Comparison of ENCODE assay signal across 13 cellular contexts in the genomic region with DNA sequence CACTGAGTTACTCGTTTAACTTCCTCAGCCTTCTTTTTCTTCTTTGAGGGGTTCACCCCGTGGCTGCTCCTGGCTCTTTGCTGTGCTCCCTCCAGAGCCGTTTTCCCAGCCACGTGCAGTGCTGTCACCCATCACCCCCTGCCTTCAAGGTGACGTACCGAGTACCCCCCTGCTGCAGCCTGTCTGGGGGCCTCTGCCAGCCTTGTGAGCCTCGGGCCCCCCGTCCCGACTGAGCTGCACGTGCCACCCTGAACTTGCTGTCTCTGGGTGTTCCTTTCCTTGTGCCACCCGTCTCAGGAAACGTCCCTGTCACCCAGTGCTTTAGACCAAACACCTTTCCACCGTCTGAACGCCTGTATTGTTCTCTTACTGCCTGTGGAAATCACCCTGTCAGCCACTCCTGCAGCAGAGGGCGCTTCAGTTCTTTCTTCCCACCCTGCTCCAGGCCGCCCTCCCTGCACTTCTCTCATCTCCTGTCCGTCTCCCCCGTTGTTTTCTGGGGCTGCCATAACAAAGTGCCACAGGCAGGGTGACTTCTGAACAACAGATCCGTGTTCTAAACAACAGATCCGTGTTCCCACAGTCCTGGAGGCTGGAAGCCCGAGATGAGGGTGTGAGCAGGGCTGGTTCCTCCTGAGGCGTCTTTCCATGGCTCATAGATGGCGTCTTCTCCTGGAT. TPM values are rescaled to one million over a fixed set of nuclear protein-coding genes. Genes with fewer than 3 reads are reported as not detected.
DNase-seq lines count a peak whose midpoint lies in the region; ATAC-seq lines count a peak whose summit lies in the region.
"Had no signal": no experiment of that assay in that cellular context is flagged by ENCODE, and none has a peak within 500 bp of the region (broad histone marks: within the 10 kb centered on the region; RNA-seq: fewer than 3 reads in every experiment).

No MANE protein-coding gene starts in this region.

- no peaks in the 10 kb centered on the region for H3K9me3 ChIP-seq in CD4-positive, alpha-beta memory T cell (ENCODE audit: control insufficient read depth in 1 of 2, low read length in 2 of 2)
- H3K9me3 ChIP-seq: lower lobe of right lung, SJSA1 had no signal

- H3K27me3 Mint-ChIP-seq in CD4-positive, alpha-beta memory T cell = no peaks in the 10 kb centered on the region
- no peaks in the 10 kb centered on the region for H3K27me3 Mint-ChIP-seq in stimulated activated memory B cell treated with anti-CD40 and anti-IgM and Interleukin-4, amounts not matched to agents 10 μg/mL and 1 μg/mL and 100 μg/mL, for 72 hours
- H3K27me3 Mint-ChIP-seq: stimulated activated naive CD8-positive, alpha-beta T cell treated with anti-CD3 and anti-CD28 coated beads, Interleukin-15, amount 100 ng/mL, for 72 hours had no signal

- intact Hi-C loops in CD4-positive, alpha-beta memory T cell (cut with micrococcal nuclease) = no loop called here

- H3K27ac ChIP-seq in CD4-positive, alpha-beta memory T cell (ENCODE audit: low read depth, low read length) = no peak overlapping the region
- H3K27ac ChIP-seq: lower lobe of right lung, SJSA1 had no signal

- peaks cover 12 to 23% (median 15%) of the 10 kb centered on the region in 4 donors for H3K4me1 Mint-ChIP-seq in CD4-positive, alpha-beta memory T cell
- H3K4me1 Mint-ChIP-seq in stimulated activated memory B cell treated with anti-CD40 and anti-IgM and Interleukin-4, amounts not matched to agents 10 μg/mL and 1 μg/mL and 100 μg/mL, for 72 hours = peaks cover 13% of the 10 kb centered on the region

- ATAC-seq in stimulated activated memory B cell treated with anti-CD40 and anti-IgM and Interleukin-4, amounts not matched to agents 10 μg/mL and 1 μg/mL and 100 μg/mL, for 72 hours = no peak
- ATAC-seq: stimulated activated naive CD8-positive, alpha-beta T cell treated with anti-CD3 and anti-CD28 coated beads, Interleukin-15, amount 100 ng/mL, for 72 hours had no signal

- H3K36me3 ChIP-seq in CD4-positive, alpha-beta memory T cell (ENCODE audit: insufficient read depth, low read length) = peaks cover 41% of the 10 kb centered on the region

- peak overlapping the region in 4 of 7 donors; percentile 32 to 78 (median 56) for H3K27ac Mint-ChIP-seq in CD4-positive, alpha-beta memory T cell
- no peak overlapping the region for H3K27ac Mint-ChIP-seq in stimulated activated memory B cell treated with anti-CD40 and anti-IgM and Interleukin-4, amounts not matched to agents 10 μg/mL and 1 μg/mL and 100 μg/mL, for 72 hours

- no peak overlapping the region for H3K4me3 Mint-ChIP-seq in CD4-positive, alpha-beta memory T cell
- H3K4me3 Mint-ChIP-seq in stimulated activated memory B cell treated with anti-CD40 and anti-IgM and Interleukin-4, amounts not matched to agents 10 μg/mL and 1 μg/mL and 100 μg/mL, for 72 hours = no peak overlapping the region
- H3K4me3 Mint-ChIP-seq: stimulated activated naive CD8-positive, alpha-beta T cell treated with anti-CD3 and anti-CD28 coated beads, Interleukin-15, amount 100 ng/mL, for 72 hours had no signal

- no peak for DNase-seq in CD4-positive, alpha-beta memory T cell
- DNase-seq in ELF-1 (ENCODE audit: low read depth, low spot score) = peak; percentile 76
- peak; percentile 12 for DNase-seq in astrocyte of the hippocampus (ENCODE audit: low read depth, low spot score)
- peak; percentile 68 for DNase-seq in mesenteric fat pad (ENCODE audit: low spot score)
- no peak for DNase-seq in inferior parietal cortex (ENCODE audit: extremely low spot score)
- no peak for DNase-seq in GOT3 (lab: John Stamatoyannopoulos, UW)
- DNase-seq: COR-L47; hypothalamus; lower lobe of right lung; NCI-H2107; stimulated activated naive CD8-positive, alpha-beta T cell treated with anti-CD3 and anti-CD28 coated beads, Interleukin-15, amount 100 ng/mL, for 72 hours had no signal

- H3K36me3 Mint-ChIP-seq in CD4-positive, alpha-beta memory T cell = peaks cover 28 to 72% of the 10 kb centered on the region in 2 donors
- peaks cover 61% of the 10 kb centered on the region for H3K36me3 Mint-ChIP-seq in stimulated activated memory B cell treated with anti-CD40 and anti-IgM and Interleukin-4, amounts not matched to agents 10 μg/mL and 1 μg/mL and 100 μg/mL, for 72 hours

- POLR2A ChIA-PET in CD4-positive, alpha-beta memory T cell (lab: Charles Lee; ENCODE audit: partially characterized antibody) = no interaction called here

- CTCF ChIA-PET in CD4-positive, alpha-beta memory T cell (lab: Charles Lee; ENCODE audit: partially characterized antibody) = interaction anchor here (0.9 kb wide), 1 partner anchor 10 kb away, joined by 4 read pairs; no protein-coding TSS in a partner anchor

- no peaks in the 10 kb centered on the region for H3K9me3 Mint-ChIP-seq in CD4-positive, alpha-beta memory T cell
- H3K9me3 Mint-ChIP-seq in stimulated activated memory B cell treated with anti-CD40 and anti-IgM and Interleukin-4, amounts not matched to agents 10 μg/mL and 1 μg/mL and 100 μg/mL, for 72 hours = peaks cover 4% of the 10 kb centered on the region
- H3K9me3 Mint-ChIP-seq: stimulated activated naive CD8-positive, alpha-beta T cell treated with anti-CD3 and anti-CD28 coated beads, Interleukin-15, amount 100 ng/mL, for 72 hours had no signal

- no peak overlapping the region for H3K4me3 ChIP-seq in CD4-positive, alpha-beta memory T cell (ENCODE audit: low read length in 2 of 2)
- H3K4me3 ChIP-seq: lower lobe of right lung, SJSA1 had no signal

- H3K27me3 ChIP-seq in CD4-positive, alpha-beta memory T cell (ENCODE audit: insufficient read depth, low read length) = no peaks in the 10 kb centered on the region
- H3K27me3 ChIP-seq: SJSA1 had no signal

- no peaks in the 10 kb centered on the region for H3K4me1 ChIP-seq in CD4-positive, alpha-beta memory T cell (ENCODE audit: insufficient read depth, low read length)
- H3K4me1 ChIP-seq: lower lobe of right lung had no signal

RNA-seq across cellular contexts. Expression of a gene that starts 44.6 kb away (rescaled TPM):
- 10 to 100 TPM; 41.7 to 42.5 TPM for total RNA-seq in CD4-positive, alpha-beta memory T cell
- polyA plus RNA-seq in CD4-positive, alpha-beta memory T cell = 10 to 100 TPM; 14.2 to 18.0 TPM
- total RNA-seq in mesenteric fat pad = 17.1 TPM

RNA-seq across cellular contexts. Expression of a gene that starts 51.9 kb away (rescaled TPM):
- total RNA-seq in CD4-positive, alpha-beta memory T cell = 10 to 100 TPM; 30.3 to 32.4 TPM
- 10 to 100 TPM; 45.1 to 45.4 TPM for polyA plus RNA-seq in CD4-positive, alpha-beta memory T cell
- total RNA-seq in mesenteric fat pad = 32.3 TPM

Comparison
In these comparisons a context has a peak if more than half of its experiments do, and no peak if none do; other contexts are left out.
1. DNase-seq: peak in ELF-1 (single experiment), astrocyte of the hippocampus (single experiment) and mesenteric fat pad (single experiment); none in CD4-positive, alpha-beta memory T cell (0 of 5), inferior parietal cortex (single experiment) and GOT3 (single experiment).